Comparison of ENCODE assay signal across 25 cellular contexts in the genomic region with DNA sequence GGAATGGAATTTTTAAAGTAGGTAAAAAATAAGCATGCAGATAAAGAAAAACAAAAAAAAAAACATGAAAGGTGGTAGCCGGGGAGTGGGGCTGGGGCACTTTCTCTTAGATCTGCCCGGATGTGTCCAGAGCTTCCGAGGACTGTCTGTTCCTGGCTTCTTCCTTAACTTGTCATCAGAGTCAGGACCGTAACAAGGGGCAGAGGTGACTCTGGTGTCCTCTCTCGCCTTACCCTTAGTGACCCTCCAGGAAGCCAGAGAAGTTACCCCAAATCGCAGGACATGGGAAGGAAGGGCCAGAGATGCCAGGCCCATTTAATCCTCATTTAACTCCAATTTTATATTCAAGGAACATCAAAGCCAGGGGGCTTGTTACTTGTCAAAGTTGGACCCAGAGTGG.
"Had no signal": no experiment of that assay in that cellular context is flagged by ENCODE, and none has a peak within 500 bp of the region (broad histone marks: within the 10 kb centered on the region; RNA-seq: fewer than 3 reads in every experiment).

No MANE protein-coding gene starts in this region.

- H3K4me1 ChIP-seq: esophagus squamous epithelium, psoas muscle, tibial nerve, upper lobe of right lung, vagina had no signal

- H2AFZ ChIP-seq: hepatocyte had no signal

- H3K4me2 ChIP-seq: hepatocyte had no signal

- H3K27ac ChIP-seq: epithelial cell of prostate, hepatocyte, psoas muscle, skin epidermis, tibial nerve, upper lobe of right lung, vagina had no signal

- H3K4me3 Mint-ChIP-seq: effector memory CD8-positive, alpha-beta T cell; natural killer cell treated with Interleukin-12 subunit alpha and Interleukin-12 subunit beta and Interleukin-15 and Interleukin-18, amount 100 ng/mL, for 72 hours; stimulated activated effector memory CD8-positive, alpha-beta T cell treated with anti-CD3 and anti-CD28 coated beads, Interleukin-12 subunit alpha, Interleukin-12 subunit beta, amount 100 ng/mL, for 72 hours had no signal

- H3K9me3 Mint-ChIP-seq: effector memory CD8-positive, alpha-beta T cell; natural killer cell treated with Interleukin-12 subunit alpha and Interleukin-12 subunit beta and Interleukin-15 and Interleukin-18, amount 100 ng/mL, for 72 hours; stimulated activated effector memory CD8-positive, alpha-beta T cell treated with anti-CD3 and anti-CD28 coated beads, Interleukin-12 subunit alpha, Interleukin-12 subunit beta, amount 100 ng/mL, for 72 hours had no signal

- H3K27ac Mint-ChIP-seq: effector memory CD8-positive, alpha-beta T cell; natural killer cell treated with Interleukin-12 subunit alpha and Interleukin-12 subunit beta and Interleukin-15 and Interleukin-18, amount 100 ng/mL, for 72 hours; stimulated activated effector memory CD8-positive, alpha-beta T cell treated with anti-CD3 and anti-CD28 coated beads, Interleukin-12 subunit alpha, Interleukin-12 subunit beta, amount 100 ng/mL, for 72 hours had no signal

- H3K4me3 ChIP-seq: esophagus squamous epithelium, hepatocyte, lung, pancreas, psoas muscle, skin epidermis, tibial nerve, upper lobe of right lung, vagina had no signal

- H3K27me3 ChIP-seq: esophagus squamous epithelium, hepatocyte, pancreas, tibial nerve, upper lobe of right lung, vagina had no signal

- H3K79me2 ChIP-seq: hepatocyte had no signal

- DNase-seq: effector memory CD8-positive, alpha-beta T cell; esophagus squamous epithelium; foreskin fibroblast; head of caudate nucleus; kidney; left cardiac atrium; left ventricle myocardium superior; mesenchymal stem cell; midbrain; occipital lobe; pancreas; psoas muscle; stimulated activated CD4-positive, alpha-beta T cell treated with anti-CD3 and anti-CD28 coated beads, Interleukin-4, amount 100 ng/mL, for 1 hour; stimulated activated CD8-positive, alpha-beta memory T cell treated with anti-CD3 and anti-CD28 coated beads, Interleukin-4, amount 100 ng/mL, for 48 hours; stimulated activated naive CD8-positive, alpha-beta T cell treated with anti-CD3 and anti-CD28 coated beads, Interleukin-15, Interleukin-2, amounts not matched to agents 100 U/mL and 50 U/mL, for 24 hours; upper lobe of right lung had no signal

- H3K9me3 ChIP-seq: esophagus squamous epithelium, pancreas, psoas muscle, tibial nerve, upper lobe of right lung, vagina had no signal

- H3K4me1 Mint-ChIP-seq: stimulated activated effector memory CD8-positive, alpha-beta T cell treated with anti-CD3 and anti-CD28 coated beads, Interleukin-12 subunit alpha, Interleukin-12 subunit beta, amount 100 ng/mL, for 72 hours had no signal

- ATAC-seq: effector memory CD8-positive, alpha-beta T cell; left cardiac atrium; left ventricle myocardium superior; natural killer cell treated with Interleukin-12 subunit alpha and Interleukin-12 subunit beta and Interleukin-15 and Interleukin-18, amount 100 ng/mL, for 72 hours; pancreas; psoas muscle; sciatic nerve; stimulated activated naive CD8-positive, alpha-beta T cell treated with anti-CD3 and anti-CD28 coated beads, Interleukin-15, Interleukin-2, amounts not matched to agents 100 U/mL and 50 U/mL, for 24 hours; upper lobe of right lung had no signal

- H3K27me3 Mint-ChIP-seq: effector memory CD8-positive, alpha-beta T cell; natural killer cell treated with Interleukin-12 subunit alpha and Interleukin-12 subunit beta and Interleukin-15 and Interleukin-18, amount 100 ng/mL, for 72 hours had no signal
